Comparison of ENCODE assay signal across 8 cellular contexts in genomic region chr18:21599585-21600525, GRCh38. TPM values are rescaled to one million over a fixed set of nuclear protein-coding genes. Genes with fewer than 3 reads are reported as not detected.
DNase-seq lines count a peak whose midpoint lies in the region; ATAC-seq, FAIRE-seq and TF ChIP-seq lines count a peak whose summit lies in the region.

No MANE protein-coding gene starts in this region.

- no peaks in the 10 kb centered on the region for H3K9me3 Mint-ChIP-seq in Caco-2 (ENCODE audit: unreplicated experiment)
- no peaks in the 10 kb centered on the region for H3K9me3 Mint-ChIP-seq in astrocyte (ENCODE audit: unreplicated experiment)

- FAIRE-seq in astrocyte (lab: Jason Lieb, UNC), result no peak

- H3K27me3 Mint-ChIP-seq in Caco-2 (ENCODE audit: insufficient read depth, unreplicated experiment) (no peaks in the 10 kb centered on the region), astrocyte (ENCODE audit: low read depth, unreplicated experiment) (no peaks in the 10 kb centered on the region)

- peak overlapping the region; percentile 99 for H3K9ac ChIP-seq in astrocyte (ENCODE audit: low read length)

- H3K79me2 ChIP-seq in astrocyte (ENCODE audit: insufficient read depth, low read length), result peaks cover 52% of the 10 kb centered on the region

- BruUV-seq in Caco-2 (replicated peaks; lab: Mats Ljungman, UMichigan), result TSS peak; percentile 43

- intact Hi-C loops in Caco-2 (cut with micrococcal nuclease; ENCODE audit: unreplicated experiment) (loop anchor here (1.0 to 10.0 kb wide), 8 partner anchors 12 to 489 kb away; partner anchors contain the start of genes GREB1L, MIB1, ROCK1 and SNRPD1), psoas muscle (cut with DNase I) (loop anchor here (10.0 kb wide), 2 partner anchors 105 to 255 kb away; no protein-coding TSS in a partner anchor)

- peak; percentile 80 to 85 for DNase-seq in Caco-2
- peak; percentile 59 to 67 for DNase-seq in NCI-H526 (lab: John Stamatoyannopoulos, UW)
- DNase-seq in astrocyte (ENCODE audit: low read depth), result no peak
- peak; percentile 61 for DNase-seq in hepatic stellate cell (ENCODE audit: low spot score)
- peak; percentile 68 to 83 for DNase-seq in psoas muscle
- no peak for DNase-seq in A172 (ENCODE audit: low spot score)

- H3K4me2 ChIP-seq in astrocyte (ENCODE audit: low read length), result peak overlapping the region; percentile 89

- peak overlapping the region; percentile 99 for H3K27ac Mint-ChIP-seq in Caco-2 (ENCODE audit: unreplicated experiment)
- peak overlapping the region; percentile 97 for H3K27ac Mint-ChIP-seq in astrocyte (ENCODE audit: unreplicated experiment)

- peak overlapping the region; percentile 96 for H3K4me3 Mint-ChIP-seq in Caco-2 (ENCODE audit: unreplicated experiment)
- peak overlapping the region; percentile 100 for H3K4me3 Mint-ChIP-seq in astrocyte (ENCODE audit: unreplicated experiment)

- 1 to 2% (median 1%) methylated on average over 66 to 67 of the region's 67 CpGs for WGBS in psoas muscle, 3 donors

- H2AFZ ChIP-seq in astrocyte (ENCODE audit: low read depth, low read length), result peak overlapping the region; percentile 99

- H3K9me3 ChIP-seq in Caco-2, result no peaks in the 10 kb centered on the region
- H3K9me3 ChIP-seq in astrocyte (ENCODE audit: insufficient read depth, low read depth, low read length), result no peaks in the 10 kb centered on the region
- H3K9me3 ChIP-seq in psoas muscle, result no peaks in the 10 kb centered on the region

- H3K4me1 Mint-ChIP-seq in Caco-2 (ENCODE audit: low read depth, unreplicated experiment) (peaks cover 6% of the 10 kb centered on the region), astrocyte (ENCODE audit: low read depth, unreplicated experiment) (peaks cover 12% of the 10 kb centered on the region)

- CTCF ChIA-PET in Caco-2 (lab: Charles Lee), result interaction anchor here (0.5 to 2.4 kb wide), 15 partner anchors 10 to 866 kb away, joined by 3 to 32 read pairs (median 4); partner anchors contain the start of genes MIB1, ROCK1 and SNRPD1

- H4K20me1 ChIP-seq in astrocyte (ENCODE audit: insufficient read depth, low read length), result peaks cover 27% of the 10 kb centered on the region

- peaks cover 19% of the 10 kb centered on the region for H3K36me3 Mint-ChIP-seq in Caco-2 (ENCODE audit: insufficient read depth, unreplicated experiment)
- no peaks in the 10 kb centered on the region for H3K36me3 Mint-ChIP-seq in astrocyte (ENCODE audit: low read depth, unreplicated experiment)

- H3K27ac ChIP-seq in astrocyte (ENCODE audit: low read depth, low read length) (peak overlapping the region; percentile 95), psoas muscle (peak overlapping the region; percentile 99)

- POLR2A ChIA-PET in Caco-2 (lab: Charles Lee), result interaction anchor here (0.6 to 1.5 kb wide), 10 partner anchors 9 to 1904 kb away, joined by 3 to 15 read pairs (median 4); partner anchors contain the start of gene MIB1

- H3K4me3 ChIP-seq in Caco-2 (ENCODE audit: low read depth, low read length) (peak overlapping the region; percentile 72), astrocyte (ENCODE audit: insufficient read depth, low read depth, low read length) (peak overlapping the region; percentile 84), psoas muscle (peak overlapping the region; percentile 90)

- peak; percentile 38 for ATAC-seq in GM18867 (IDR thresholded peaks at IDR 0.05; ENCODE audit: unreplicated experiment)
- peak; percentile 20 for ATAC-seq in HG03060 (IDR thresholded peaks at IDR 0.05; ENCODE audit: low read depth, unreplicated experiment)
- ATAC-seq in psoas muscle, result peak; percentile 73 to 79 (median 76)

- no peaks in the 10 kb centered on the region for H3K36me3 ChIP-seq in Caco-2 (ENCODE audit: control insufficient read depth, insufficient read depth, low read length)
- H3K36me3 ChIP-seq in astrocyte (ENCODE audit: insufficient read depth, low read length), result no peaks in the 10 kb centered on the region
- no peaks in the 10 kb centered on the region for H3K36me3 ChIP-seq in psoas muscle (ENCODE audit: insufficient read depth in 1 of 2, low read depth in 1 of 2)

- H3K27me3 ChIP-seq in Caco-2 (replicated peaks; ENCODE audit: control insufficient read depth, insufficient read depth, low read length) (no peaks in the 10 kb centered on the region), astrocyte (ENCODE audit: insufficient read depth, low read length) (no peaks in the 10 kb centered on the region), psoas muscle (ENCODE audit: insufficient read depth in 3 of 3, low read length in 2 of 3) (no peaks in the 10 kb centered on the region)

- H3K4me1 ChIP-seq in Caco-2 (peaks cover 4% of the 10 kb centered on the region; the same call in 1 of the 2 replicates), astrocyte (ENCODE audit: insufficient read depth, low read length) (no peaks in the 10 kb centered on the region), psoas muscle (peaks cover 7% of the 10 kb centered on the region)

- TF ChIP-seq CTCF in Caco-2 (IDR thresholded peaks at IDR 0.05; ENCODE audit: insufficient read depth in 1 of 2, low read depth in 1 of 2, low read length in 1 of 2, severe bottlenecking in 1 of 2, unreplicated experiment in 1 of 2), result no peak
- no peak for TF ChIP-seq CTCF in astrocyte (IDR thresholded peaks at IDR 0.05; ENCODE audit: insufficient read depth, low read depth, low read length)
- TF ChIP-seq CTCF in psoas muscle (IDR thresholded peaks at IDR 0.05), result no peak

RNA-seq across cellular contexts. Expression of gene ESCO1, which starts 0.6 kb away (rescaled TPM):
- total RNA-seq in Caco-2 (2022), result 23.0 and 24.2 TPM in 2 replicates
- 17.5 and 18.6 TPM in 2 replicates for total RNA-seq in astrocyte
- 10 to 100 TPM; 10.3 to 19.3 (median 15.7) TPM for total RNA-seq in psoas muscle
- 10 to 100 TPM in 2 of 3 donors, 1 to 10 TPM in 1; 9.9 to 26.7 (median 13.4) TPM for polyA plus RNA-seq in psoas muscle
- total RNA-seq in A172 (2014; rRNA removed; shearing (Covaris generic)), result 21.4 and 29.2 TPM in 2 replicates

RNA-seq across cellular contexts. Expression of gene SNRPD1, which starts 12.3 kb away (rescaled TPM):
- 129 and 134 TPM in 2 replicates for total RNA-seq in Caco-2 (2022)
- total RNA-seq in astrocyte, result 51.4 and 60.6 TPM in 2 replicates
- 10 to 100 TPM; 18.4 to 46.8 (median 33.2) TPM for total RNA-seq in psoas muscle
- 10 to 100 TPM; 17.7 to 43.5 (median 34.1) TPM for polyA plus RNA-seq in psoas muscle
- total RNA-seq in A172 (2014; rRNA removed; shearing (Covaris generic)), result 69.5 and 94.1 TPM in 2 replicates

Comparison
In these comparisons a context has a peak if more than half of its experiments do, and no peak if none do; other contexts are left out.
1. DNase-seq: peak in Caco-2 (2 of 2), NCI-H526 (2 of 2), hepatic stellate cell (single experiment) and psoas muscle (2 of 2); none in astrocyte (single experiment) and A172 (single experiment).
2. ATAC-seq: peak in every context shown above with its lines; median percentile 76 in psoas muscle; 38 in GM18867; 20 in HG03060.
3. Peak in every context shown above with its lines, with median percentiles within 50 percentile points of each other: H3K4me3 ChIP-seq.